ENCODE assay signal across 1 cellular context in the genomic region with DNA sequence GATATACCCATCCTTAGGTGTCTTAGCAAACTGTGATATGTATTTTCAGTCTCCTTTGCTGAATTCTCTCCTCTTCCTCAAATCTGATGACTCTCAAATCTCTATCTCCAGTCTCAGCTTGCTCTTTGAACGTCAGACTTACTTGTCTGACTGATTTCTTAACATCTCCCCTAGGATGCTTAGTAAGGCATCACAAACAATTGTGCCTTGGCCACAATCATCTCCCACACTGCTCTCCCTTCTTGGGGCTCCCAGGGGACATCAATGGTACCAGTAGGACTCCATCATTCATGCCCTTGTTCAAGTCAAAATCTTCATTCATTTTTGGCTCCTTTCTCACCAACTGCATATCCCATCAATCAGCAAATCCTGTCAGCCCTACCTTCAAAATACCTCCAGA.
TF ChIP-seq lines count a peak whose summit lies in the region.

No MANE protein-coding gene starts in this region.

TF ChIP-seq in SK-N-SH treated with all-trans-retinoic acid at 6 μM for 48 hours, 23 proteins besides CTCF, POLR2A, EP300 and RAD21 (continued from another document):
- TF ChIP-seq ZNF565 (CRISPR knock-in tag; conservative IDR thresholded peaks at IDR 0.05; ENCODE audit: low read depth) (no peak), OSR1 (CRISPR knock-in tag; IDR thresholded peaks at IDR 0.05) (no peak), ZNF70 (CRISPR knock-in tag; IDR thresholded peaks at IDR 0.05) (no peak)
